ENCODE assay signal across 12 cellular contexts in the genomic region with DNA sequence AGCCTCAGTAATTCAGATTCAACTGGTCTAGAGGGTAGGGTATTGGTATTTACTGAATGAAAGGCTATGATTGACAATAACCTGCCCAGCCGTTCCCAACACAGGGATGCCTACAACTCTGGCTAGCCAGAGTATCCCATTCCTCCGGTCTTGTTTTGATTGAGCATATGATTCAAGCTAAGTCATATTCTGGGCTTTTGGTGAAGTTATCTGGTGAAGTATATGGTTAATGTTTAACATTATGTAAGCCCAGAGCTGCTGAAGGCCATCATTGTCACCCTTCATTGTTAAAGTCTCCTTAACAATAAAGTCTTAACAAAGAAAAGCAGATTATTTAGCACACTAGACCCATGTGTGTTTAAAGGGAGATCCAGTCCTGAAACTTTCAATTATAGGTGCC.
"Had no signal": no experiment of that assay in that cellular context is flagged by ENCODE, and none has a peak within 500 bp of the region (broad histone marks: within the 10 kb centered on the region; RNA-seq: fewer than 3 reads in every experiment).

No MANE protein-coding gene starts in this region.

- ATAC-seq: activated CD4-positive, alpha-beta T cell treated with anti-CD3 and anti-CD28 coated beads for 36 hours; activated naive CD4-positive, alpha-beta T cell treated with anti-CD3 and anti-CD28 coated beads, Interleukin-2, amount 50 U/mL, for 72 hours; esophagus mucosa; stimulated activated effector memory CD8-positive, alpha-beta T cell treated with anti-CD3 and anti-CD28 coated beads, Interleukin-12 subunit alpha, Interleukin-12 subunit beta, amount 100 ng/mL, for 72 hours had no signal

- DNase-seq: activated CD4-positive, alpha-beta memory T cell treated with anti-CD3 and anti-CD28 coated beads for 36 hours; activated CD4-positive, alpha-beta T cell treated with anti-CD3 and anti-CD28 coated beads for 36 hours; activated effector memory CD4-positive, alpha-beta T cell treated with Interleukin-2 at 50 U/mL for 16 hours; activated T-cell treated with anti-CD3 and anti-CD28 coated beads, Interleukin-2, amount 50 U/mL, for 24 hours; caudate nucleus; hippocampal formation; kidney; nephron progenitor cell had no signal

- FAIRE-seq: endometrium had no signal
